ENCODE assay signal across 35 cellular contexts in genomic region chr7:124690840-124691239, GRCh38.
"Had no signal": no experiment of that assay in that cellular context is flagged by ENCODE, and none has a peak within 500 bp of the region (broad histone marks: within the 10 kb centered on the region; RNA-seq: fewer than 3 reads in every experiment).

No MANE protein-coding gene starts in this region.

- H3K4me3 ChIP-seq: MG63 had no signal

- H3K9ac ChIP-seq: KMS-11 had no signal

- DNase-seq: Karpas-422, Kasumi-1, KBM-7, KG1, MG63, MM.1S, MV-4-11, NCI-H1048, NCI-H1092, NCI-H1092 treated with DMSO at 0.1 percent for 48 hours, NCI-H1105, NCI-H1105 treated with DMSO at 0.1 percent for 48 hours, NCI-H1417, NCI-H1417 treated with DMSO at 0.1 percent for 48 hours, NCI-H1436, NCI-H1436 treated with DMSO at 0.1 percent for 48 hours, NCI-H146, NCI-H1694, NCI-H1694 treated with DMSO at 0.1 percent for 48 hours, NCI-H187, NCI-H187 treated with DMSO at 0.1 percent for 48 hours, NCI-H1930, NCI-H2029, NCI-H2029 treated with DMSO at 0.1 percent for 48 hours, NCI-H2081, NCI-H2107, NCI-H2171, NCI-H2171 treated with DMSO at 0.1 percent for 48 hours, NCI-H2227 treated with DMSO at 0.1 percent for 48 hours, NCI-H226, NCI-H345, NCI-H446, NCI-H446 treated with DMSO at 0.1 percent for 48 hours, NCI-H510A had no signal

- H3K27me3 ChIP-seq: MG63 had no signal

- H3K4me2 ChIP-seq: KMS-11 had no signal

- H3K27ac ChIP-seq: KMS-11 had no signal

- H3K9me3 ChIP-seq: MG63 had no signal

- H3K36me3 ChIP-seq: MG63 had no signal
